ENCODE assay signal across 7 cellular contexts in genomic region chr16:81035975-81036750, GRCh38. TPM values are rescaled to one million over a fixed set of nuclear protein-coding genes. Genes with fewer than 3 reads are reported as not detected.
A peak's percentile ranks its signal among the peaks of the same experiment; 100 is the strongest.
DNase-seq lines count a peak whose midpoint lies in the region; ATAC-seq, FAIRE-seq and TF ChIP-seq lines count a peak whose summit lies in the region.

No MANE protein-coding gene starts in this region.

- H3K4me3 ChIP-seq in pancreas: peak overlapping the region; percentile 53 to 81 (median 78)

- DNase-seq in NCI-H2171 treated with DMSO at 0.1 percent for 48 hours (lab: John Stamatoyannopoulos, UW): peak; percentile 43
- peak; percentile 14 for DNase-seq in activated gamma-delta T cell treated with anti-CD3 and anti-CD28 coated beads, Interleukin-2, amount 50 U/mL, for 16 hours (ENCODE audit: low read depth)
- peak; percentile 12 for DNase-seq in globus pallidus (ENCODE audit: low spot score)
- peak; percentile 29 to 85 (median 60) for DNase-seq in pancreas
- peak; percentile 58 for DNase-seq in urothelium cell line (ENCODE audit: low spot score)

- peaks cover 3 to 8% (median 4%) of the 10 kb centered on the region in 3 donors for H3K4me1 ChIP-seq in pancreas

- no peaks in the 10 kb centered on the region for H3K27me3 ChIP-seq in pancreas

- intact Hi-C loops in pancreas (cut with DNase I): loop anchor here in 1 of 3 donors (10.0 kb wide), 1 partner anchor 111 kb away; no protein-coding TSS in a partner anchor

- TF ChIP-seq CTCF in pancreas (IDR thresholded peaks at IDR 0.05): no peak

- no peaks in the 10 kb centered on the region for H3K9me3 ChIP-seq in pancreas

- H3K36me3 ChIP-seq in pancreas: peaks cover 0 to under 1% (median 0%) of the 10 kb centered on the region in 3 donors

- FAIRE-seq in pancreas (lab: Jason Lieb, UNC): no peak
- no peak for FAIRE-seq in urothelium cell line (lab: Jason Lieb, UNC)

- ATAC-seq in GM18511 (IDR thresholded peaks at IDR 0.05; ENCODE audit: unreplicated experiment): peak; percentile 64
- peak; percentile 44 for ATAC-seq in HG02610 (IDR thresholded peaks at IDR 0.05; ENCODE audit: unreplicated experiment)
- peak in 3 of 4 donors; percentile 7 to 34 (median 31) for ATAC-seq in pancreas

- WGBS in pancreas, 2 donors: 0% methylated on average over 47 to 80 of the region's 80 CpGs

- peak overlapping the region in 2 of 4 donors; percentile 51 to 73 for H3K27ac ChIP-seq in pancreas

RNA-seq across cellular contexts. Expression of gene ATMIN, which starts 0.5 kb away (rescaled TPM):
- 10 to 100 TPM; 10.4 to 18.8 (median 14.8) TPM for total RNA-seq in pancreas
- 10 to 100 TPM in 1 of 2 donors, 1 to 10 TPM in 1; 6.3 to 10.7 TPM for polyA plus RNA-seq in pancreas

RNA-seq across cellular contexts. Expression of gene CENPN, which starts 29.1 kb away (rescaled TPM):
- 1 to 10 TPM; 2.0 to 4.1 (median 3.5) TPM for total RNA-seq in pancreas
- 1 to 10 TPM; 1.4 to 1.5 TPM for polyA plus RNA-seq in pancreas

RNA-seq across cellular contexts. Expression of gene CMC2, which starts 29.5 kb away (rescaled TPM):
- 10 to 100 TPM; 13.3 to 24.4 (median 21.7) TPM for total RNA-seq in pancreas
- 10 to 100 TPM; 32.2 to 58.1 TPM for polyA plus RNA-seq in pancreas

RNA-seq across cellular contexts. Expression of gene C16orf46, which starts 40.9 kb away (rescaled TPM):
- under 1 TPM in 5 of 6 donors, not detected in 1; 0.08 to 0.81 (median 0.20) TPM for total RNA-seq in pancreas
- 1 to 10 TPM in 1 of 2 donors, under 1 TPM in 1; 0.84 to 1.4 TPM for polyA plus RNA-seq in pancreas
